In genomic region chr11:65334696-65335295, GRCh38 we compare ENCODE assay signal across 8 cellular contexts. TPM values are rescaled to one million over a fixed set of nuclear protein-coding genes. Genes with fewer than 3 reads are reported as not detected.
DNase-seq lines count a peak whose midpoint lies in the region; ATAC-seq, FAIRE-seq and TF ChIP-seq lines count a peak whose summit lies in the region.

No MANE protein-coding gene starts in this region.

- H3K4me2 ChIP-seq in DOHH2 (ENCODE audit: low read length), result peak overlapping the region; percentile 70
- H3K4me2 ChIP-seq in OCI-LY3 (ENCODE audit: low read length), result peak overlapping the region; percentile 94
- H3K4me2 ChIP-seq in endothelial cell of umbilical vein (ENCODE audit: insufficient read depth, low read length), result peak overlapping the region; percentile 84
- peak overlapping the region; percentile 80 for H3K4me2 ChIP-seq in parathyroid adenoma (ENCODE audit: low read length)

- FAIRE-seq in endothelial cell of umbilical vein (lab: Jason Lieb, UNC), result peak; percentile 8

- DNase-seq in endothelial cell of umbilical vein (ENCODE audit: low read depth, low spot score) (peak; percentile 33), NCI-H510A treated with DMSO at 0.1 percent for 48 hours (lab: John Stamatoyannopoulos, UW) (no peak), Kasumi-1 (lab: John Stamatoyannopoulos, UW) (no peak)

- CTCF ChIA-PET in endothelial cell of umbilical vein (lab: Charles Lee), result interaction anchor here (0.6 to 11.0 kb wide), 6 partner anchors 17 to 109 kb away, joined by 3 to 473 read pairs (median 9); partner anchors contain the start of gene CDC42EP2

- H3K27ac ChIP-seq in DOHH2 (ENCODE audit: low read depth, low read length) (peak overlapping the region; percentile 48; the same call in 1 of the 2 replicates), OCI-LY3 (ENCODE audit: low read length) (no peak overlapping the region), endothelial cell of umbilical vein (ENCODE audit: insufficient read depth, low read depth, low read length) (no peak overlapping the region), parathyroid adenoma (no peak overlapping the region)

- BruUV-seq in endothelial cell of umbilical vein (replicated peaks; lab: Mats Ljungman, UMichigan), result no TSS peak

- peaks cover 19% of the 10 kb centered on the region for H3K4me1 ChIP-seq in DOHH2 (ENCODE audit: control insufficient read depth, low read length)
- peaks cover 14% of the 10 kb centered on the region for H3K4me1 ChIP-seq in OCI-LY3 (ENCODE audit: low read length)
- H3K4me1 ChIP-seq in endothelial cell of umbilical vein (ENCODE audit: control insufficient read depth, extremely low read depth, insufficient read depth, low read length), result peaks cover 14% of the 10 kb centered on the region
- H3K4me1 ChIP-seq in parathyroid adenoma, result no peaks in the 10 kb centered on the region

- no peak for TF ChIP-seq POLR2A in endothelial cell of umbilical vein (IDR thresholded peaks at IDR 0.05; ENCODE audit: low read depth, low read length)

- no peaks in the 10 kb centered on the region for H3K27me3 ChIP-seq in DOHH2 (ENCODE audit: control insufficient read depth, low read length)
- H3K27me3 ChIP-seq in OCI-LY3 (ENCODE audit: low read depth, low read length), result no peaks in the 10 kb centered on the region
- H3K27me3 ChIP-seq in endothelial cell of umbilical vein (ENCODE audit: control insufficient read depth in 2 of 2, insufficient read depth in 2 of 2, low read length in 2 of 2), result no peaks in the 10 kb centered on the region
- no peaks in the 10 kb centered on the region for H3K27me3 ChIP-seq in parathyroid adenoma (ENCODE audit: control insufficient read depth, insufficient read depth, low read length)

- H2AFZ ChIP-seq in OCI-LY3 (ENCODE audit: low read depth, low read length) (no peak overlapping the region), endothelial cell of umbilical vein (ENCODE audit: low read depth, low read length) (no peak overlapping the region), parathyroid adenoma (no peak overlapping the region)

- intact Hi-C loops in endothelial cell of umbilical vein (cut with micrococcal nuclease), result loop anchor here (5.0 kb wide), 1 partner anchor 127 kb away; no protein-coding TSS in a partner anchor

- H3K4me3 ChIP-seq in DOHH2 (ENCODE audit: low read length) (peak overlapping the region; percentile 93), OCI-LY3 (ENCODE audit: low read length) (peak overlapping the region; percentile 82), endothelial cell of umbilical vein (replicated peaks in 1 of 3; ENCODE audit: insufficient read depth in 1 of 3, low read depth in 1 of 3, low read length in 3 of 3) (peak overlapping the region; percentile 69 to 97 (median 72)), parathyroid adenoma (ENCODE audit: low read depth, low read length) (peak overlapping the region; percentile 85)

- H3K9me2 ChIP-seq in DOHH2 (replicated peaks; ENCODE audit: control insufficient read depth, low read length), result no peaks in the 10 kb centered on the region

- peaks cover 10% of the 10 kb centered on the region for H3F3A ChIP-seq in DOHH2 (ENCODE audit: control insufficient read depth, insufficient read depth)

- no peak for TF ChIP-seq CTCF in DOHH2 (IDR thresholded peaks at IDR 0.05; ENCODE audit: low read depth, low read length, poor library complexity, severe bottlenecking)
- no peak for TF ChIP-seq CTCF in OCI-LY3 (IDR thresholded peaks at IDR 0.05; ENCODE audit: low read depth, low read length)
- TF ChIP-seq CTCF in endothelial cell of umbilical vein (IDR thresholded peaks at IDR 0.05; ENCODE audit: extremely low read depth in 1 of 2, insufficient read depth in 1 of 2, low read depth in 1 of 2, low read length in 2 of 2), result no peak
- TF ChIP-seq CTCF in parathyroid adenoma (IDR thresholded peaks at IDR 0.05), result no peak

- H3K9ac ChIP-seq in OCI-LY3 (ENCODE audit: low read length) (peak overlapping the region; percentile 89), endothelial cell of umbilical vein (replicated peaks; ENCODE audit: extremely low read depth, insufficient read depth, low read length) (peak overlapping the region; percentile 92), parathyroid adenoma (no peak overlapping the region)

- no peaks in the 10 kb centered on the region for H3K9me3 ChIP-seq in DOHH2 (ENCODE audit: control insufficient read depth, insufficient read depth, low read length)
- H3K9me3 ChIP-seq in OCI-LY3 (ENCODE audit: insufficient read depth, low read length), result no peaks in the 10 kb centered on the region
- no peaks in the 10 kb centered on the region for H3K9me3 ChIP-seq in endothelial cell of umbilical vein (replicated peaks; ENCODE audit: control insufficient read depth, insufficient read depth, low read length)
- no peaks in the 10 kb centered on the region for H3K9me3 ChIP-seq in parathyroid adenoma (ENCODE audit: control insufficient read depth, low read length)

- POLR2A ChIA-PET in endothelial cell of umbilical vein (lab: Charles Lee), result no interaction called here

- H4K20me1 ChIP-seq in DOHH2 (ENCODE audit: control insufficient read depth, insufficient read depth, low read depth, low read length) (peaks cover 14% of the 10 kb centered on the region; the same call in 1 of the 2 replicates), OCI-LY3 (ENCODE audit: insufficient read depth, low read length) (peaks cover 30% of the 10 kb centered on the region), endothelial cell of umbilical vein (replicated peaks; ENCODE audit: control insufficient read depth, extremely low read depth, insufficient read depth, low read length) (peaks cover under 1% of the 10 kb centered on the region)

- dilution Hi-C loops in endothelial cell of umbilical vein (cut with MboI; ENCODE audit: extremely low pct_ligation_motif_present, low sequenced_read_pairs), result no loop called here

- H3K9me1 ChIP-seq in endothelial cell of umbilical vein (replicated peaks; ENCODE audit: control insufficient read depth, extremely low read depth, insufficient read depth, low read length), result no peaks in the 10 kb centered on the region

- ATAC-seq in HG02759 (IDR thresholded peaks at IDR 0.05; ENCODE audit: unreplicated experiment) (no peak), GM18907 (IDR thresholded peaks at IDR 0.05; ENCODE audit: unreplicated experiment) (no peak)

- H3K79me2 ChIP-seq in DOHH2 (ENCODE audit: control insufficient read depth, low read length) (peaks cover 61% of the 10 kb centered on the region), OCI-LY3 (ENCODE audit: low read length) (peaks cover 58% of the 10 kb centered on the region), endothelial cell of umbilical vein (ENCODE audit: control insufficient read depth, insufficient read depth, low read length) (peaks cover 54% of the 10 kb centered on the region), parathyroid adenoma (peaks cover 32% of the 10 kb centered on the region)

- H3K36me3 ChIP-seq in DOHH2 (ENCODE audit: control insufficient read depth, low read length) (peaks cover 36% of the 10 kb centered on the region), OCI-LY3 (replicated peaks; ENCODE audit: low read depth, low read length) (peaks cover 22% of the 10 kb centered on the region), endothelial cell of umbilical vein (ENCODE audit: control insufficient read depth in 2 of 2, extremely low read depth in 1 of 2, insufficient read depth in 2 of 2, low read length in 2 of 2) (peaks cover 0 to 2% of the 10 kb centered on the region in 2 experiments), parathyroid adenoma (ENCODE audit: control insufficient read depth, insufficient read depth, low read length) (no peaks in the 10 kb centered on the region)

RNA-seq across cellular contexts. Expression of gene DPF2, which starts 1.1 kb away (rescaled TPM):
- 48.9 and 58.7 TPM in 2 replicates for total RNA-seq in endothelial cell of umbilical vein
- polyA plus RNA-seq in endothelial cell of umbilical vein, result 62.2 and 73.3 TPM in 2 replicates
- polyA plus RNA-seq in endothelial cell of umbilical vein (2011; cell fraction: cytosol; rRNA removed), result 45.6 and 53.3 TPM in 2 replicates
- polyA plus RNA-seq in endothelial cell of umbilical vein (2011; cell fraction: nucleus; rRNA removed), result 72.4 and 84.8 TPM in 2 replicates
- polyA plus RNA-seq in endothelial cell of umbilical vein (2012), result 44.0 and 45.5 TPM in 2 replicates
- 45.6 and 51.2 TPM in 2 replicates for polyA minus RNA-seq in endothelial cell of umbilical vein
- 22.1 TPM for polyA minus RNA-seq in endothelial cell of umbilical vein (2011; cell fraction: cytosol; rRNA and poly(A)+ RNA removed)
- 35.2 and 36.0 TPM in 2 replicates for polyA minus RNA-seq in endothelial cell of umbilical vein (2011; cell fraction: nucleus; rRNA and poly(A)+ RNA removed)

RNA-seq across cellular contexts. Expression of gene TIGD3, which starts 19.8 kb away (rescaled TPM):
- 0.27 TPM in 1 of 2 replicates, not detected in the other for total RNA-seq in endothelial cell of umbilical vein
- 0.18 TPM in 2 replicates for polyA plus RNA-seq in endothelial cell of umbilical vein
- 0.13 TPM in 2 replicates for polyA plus RNA-seq in endothelial cell of umbilical vein (2011; cell fraction: cytosol; rRNA removed)
- 0.41 and 0.43 TPM in 2 replicates for polyA plus RNA-seq in endothelial cell of umbilical vein (2011; cell fraction: nucleus; rRNA removed)
- polyA plus RNA-seq in endothelial cell of umbilical vein (2012), result 0.16 and 0.19 TPM in 2 replicates
- 0.15 TPM in 1 of 2 replicates, not detected in the other for polyA minus RNA-seq in endothelial cell of umbilical vein
- polyA minus RNA-seq in endothelial cell of umbilical vein (2011; cell fraction: cytosol; rRNA and poly(A)+ RNA removed), result 0.92 TPM
- not detected in 2 replicates for polyA minus RNA-seq in endothelial cell of umbilical vein (2011; cell fraction: nucleus; rRNA and poly(A)+ RNA removed)

RNA-seq across cellular contexts. Expression of gene CDC42EP2, which starts 20.1 kb away (rescaled TPM):
- total RNA-seq in endothelial cell of umbilical vein, result 23.4 and 23.9 TPM in 2 replicates
- polyA plus RNA-seq in endothelial cell of umbilical vein, result 26.4 and 33.3 TPM in 2 replicates
- polyA plus RNA-seq in endothelial cell of umbilical vein (2011; cell fraction: cytosol; rRNA removed), result 12.0 and 17.4 TPM in 2 replicates
- 17.2 and 17.9 TPM in 2 replicates for polyA plus RNA-seq in endothelial cell of umbilical vein (2011; cell fraction: nucleus; rRNA removed)
- polyA plus RNA-seq in endothelial cell of umbilical vein (2012), result 33.6 and 38.1 TPM in 2 replicates
- polyA minus RNA-seq in endothelial cell of umbilical vein, result 21.1 and 29.8 TPM in 2 replicates
- 12.0 TPM for polyA minus RNA-seq in endothelial cell of umbilical vein (2011; cell fraction: cytosol; rRNA and poly(A)+ RNA removed)
- 35.3 and 46.4 TPM in 2 replicates for polyA minus RNA-seq in endothelial cell of umbilical vein (2011; cell fraction: nucleus; rRNA and poly(A)+ RNA removed)

RNA-seq across cellular contexts. Expression of gene SLC25A45, which starts 47.6 kb away (rescaled TPM):
- 3.1 and 4.8 TPM in 2 replicates for total RNA-seq in endothelial cell of umbilical vein
- 1.2 TPM in 2 replicates for polyA plus RNA-seq in endothelial cell of umbilical vein
- 0.52 and 0.66 TPM in 2 replicates for polyA plus RNA-seq in endothelial cell of umbilical vein (2011; cell fraction: cytosol; rRNA removed)
- polyA plus RNA-seq in endothelial cell of umbilical vein (2011; cell fraction: nucleus; rRNA removed), result 2.1 and 2.5 TPM in 2 replicates
- 1.5 and 1.6 TPM in 2 replicates for polyA plus RNA-seq in endothelial cell of umbilical vein (2012)
- 0.55 and 1.9 TPM in 2 replicates for polyA minus RNA-seq in endothelial cell of umbilical vein
- 6.2 TPM for polyA minus RNA-seq in endothelial cell of umbilical vein (2011; cell fraction: cytosol; rRNA and poly(A)+ RNA removed)
- polyA minus RNA-seq in endothelial cell of umbilical vein (2011; cell fraction: nucleus; rRNA and poly(A)+ RNA removed), result 1.7 and 2.0 TPM in 2 replicates

RNA-seq across cellular contexts. Expression of gene FRMD8, which starts 51.6 kb away (rescaled TPM):
- total RNA-seq in endothelial cell of umbilical vein, result 53.9 and 57.7 TPM in 2 replicates
- 36.4 and 45.3 TPM in 2 replicates for polyA plus RNA-seq in endothelial cell of umbilical vein
- polyA plus RNA-seq in endothelial cell of umbilical vein (2011; cell fraction: cytosol; rRNA removed), result 24.9 and 33.1 TPM in 2 replicates
- 38.1 and 42.6 TPM in 2 replicates for polyA plus RNA-seq in endothelial cell of umbilical vein (2011; cell fraction: nucleus; rRNA removed)
- 24.3 and 29.2 TPM in 2 replicates for polyA plus RNA-seq in endothelial cell of umbilical vein (2012)
- polyA minus RNA-seq in endothelial cell of umbilical vein, result 34.9 and 44.0 TPM in 2 replicates
- 16.4 TPM for polyA minus RNA-seq in endothelial cell of umbilical vein (2011; cell fraction: cytosol; rRNA and poly(A)+ RNA removed)
- polyA minus RNA-seq in endothelial cell of umbilical vein (2011; cell fraction: nucleus; rRNA and poly(A)+ RNA removed), result 22.2 and 24.7 TPM in 2 replicates
